ENCODE assay signal across 8 cellular contexts in genomic region chr5:80654391-80655230, GRCh38. TPM values are rescaled to one million over a fixed set of nuclear protein-coding genes. Genes with fewer than 3 reads are reported as not detected.
A peak's percentile ranks its signal among the peaks of the same experiment; 100 is the strongest.
DNase-seq lines count a peak whose midpoint lies in the region; TF ChIP-seq lines count a peak whose summit lies in the region.

DHFR (minus strand) TSS chr5:80654983; CDS start chr5:80654489, 494 bp downstream.
MSH3 (plus strand) TSS chr5:80654652; CDS start chr5:80654728, 76 bp downstream.

- H3K27me3 ChIP-seq in neutrophil = no peaks in the 10 kb centered on the region

- no peaks in the 10 kb centered on the region for H3K27me3 Mint-ChIP-seq in activated naive CD4-positive, alpha-beta T cell treated with anti-CD3 and anti-CD28 coated beads for 36 hours (ENCODE audit: low read depth)

- TF ChIP-seq POLR2A in NB4 (IDR thresholded peaks at IDR 0.05; ENCODE audit: extremely low read depth, insufficient read length) = peak; percentile 45

- intact Hi-C loops in activated naive CD4-positive, alpha-beta T cell treated with anti-CD3 and anti-CD28 coated beads for 36 hours (cut with micrococcal nuclease) = loop anchor here (1.0 to 10.0 kb wide), 13 partner anchors 18 to 1420 kb away; partner anchors contain the start of genes ATG10, FAM151B, RASGRF2 and TENT2

- H3K4me3 ChIP-seq in NB4 (ENCODE audit: low read depth, low read length) (peak within 1 kb of the TSS; percentile 93), neutrophil (ENCODE audit: low read depth in 1 of 2, low read length in 1 of 2) (peak within 1 kb of the TSS; percentile 89 to 99)

- TF ChIP-seq CTCF in NB4 (IDR thresholded peaks at IDR 0.05; ENCODE audit: low read depth, low read length) (peak; percentile 8), neutrophil (IDR thresholded peaks at IDR 0.05) (no peak), subcutaneous adipose tissue (IDR thresholded peaks at IDR 0.05; ENCODE audit: low read depth) (no peak)

- peaks cover 28% of the 10 kb centered on the region in 2 experiments for H3K4me1 ChIP-seq in neutrophil (ENCODE audit: control insufficient read depth in 1 of 2, insufficient read depth in 1 of 2, low read depth in 1 of 2, low read length in 1 of 2)

- H3K27ac ChIP-seq in neutrophil = peak within 1 kb of the TSS; percentile 98

- H3K27ac Mint-ChIP-seq in activated naive CD4-positive, alpha-beta T cell treated with anti-CD3 and anti-CD28 coated beads for 36 hours = peak within 1 kb of the TSS; percentile 99

- no peaks in the 10 kb centered on the region for H3K9me3 Mint-ChIP-seq in activated naive CD4-positive, alpha-beta T cell treated with anti-CD3 and anti-CD28 coated beads for 36 hours

- POLR2A ChIA-PET in HEK293T (lab: Yijun Ruan, JAX) = interaction anchor here (0.7 to 1.8 kb wide), 7 partner anchors 10 to 170 kb away, joined by 3 to 7 read pairs (median 4); partner anchors contain the start of gene FAM151B

- CTCF ChIA-PET in HEK293T (lab: Yijun Ruan, JAX) = interaction anchor here (0.6 kb wide), 1 partner anchor 173 kb away, joined by 3 read pairs; no protein-coding TSS in a partner anchor
- CTCF ChIA-PET in activated naive CD4-positive, alpha-beta T cell treated with anti-CD3 and anti-CD28 coated beads for 36 hours (lab: Charles Lee) = interaction anchor here (1.2 to 1.3 kb wide), 2 partner anchors 12 to 18 kb away, joined by 3 to 5 read pairs; no protein-coding TSS in a partner anchor

- H3K9me3 ChIP-seq in neutrophil = no peaks in the 10 kb centered on the region

- H3K36me3 Mint-ChIP-seq in activated naive CD4-positive, alpha-beta T cell treated with anti-CD3 and anti-CD28 coated beads for 36 hours (ENCODE audit: low read depth) = peaks cover 34% of the 10 kb centered on the region

- H3K36me3 ChIP-seq in neutrophil = peaks cover 19% of the 10 kb centered on the region

- H3K4me3 Mint-ChIP-seq in activated naive CD4-positive, alpha-beta T cell treated with anti-CD3 and anti-CD28 coated beads for 36 hours = peak within 1 kb of the TSS; percentile 95

- H3K4me1 Mint-ChIP-seq in activated naive CD4-positive, alpha-beta T cell treated with anti-CD3 and anti-CD28 coated beads for 36 hours (ENCODE audit: low read depth) = peaks cover 25% of the 10 kb centered on the region

- DNase-seq in GDM1 (lab: John Stamatoyannopoulos, UW) = peak; percentile 85
- peak; percentile 88 for DNase-seq in HEK293T (ENCODE audit: extremely low spot score)
- peak; percentile 96 for DNase-seq in NB4 (ENCODE audit: low read depth)
- DNase-seq in SK-N-DZ (ENCODE audit: low spot score) = peak; percentile 96
- DNase-seq in activated naive CD4-positive, alpha-beta T cell treated with anti-CD3 and anti-CD28 coated beads for 36 hours = peak; percentile 95
- peak; percentile 95 for DNase-seq in germinal center (ENCODE audit: low spot score)

TF ChIP-seq in HEK293T, 16 proteins besides CTCF, POLR2A, EP300 and RAD21:
- TF ChIP-seq L3MBTL2 (conservative IDR thresholded peaks at IDR 0.05) (peak; percentile 47; the same call in 1 of the 2 replicates), BHLHE40 (IDR thresholded peaks at IDR 0.05; ENCODE audit: borderline replicate concordance) (no peak), FOXK2 (IDR thresholded peaks at IDR 0.05) (no peak), SP1 (IDR thresholded peaks at IDR 0.05) (no peak)
TF ChIP-seq in HEK293T: peak in this region for 1.

RNA-seq across cellular contexts. Expression of gene DHFR, which starts in this region (rescaled TPM):
- polyA plus RNA-seq in SK-N-DZ (2014; cell fraction: cytosol; rRNA removed) = 196 and 221 TPM in 2 replicates
- 81.9 and 86.3 TPM in 2 replicates for polyA plus RNA-seq in SK-N-DZ (2014; cell fraction: nucleus; rRNA removed)
- total RNA-seq in activated naive CD4-positive, alpha-beta T cell treated with anti-CD3 and anti-CD28 coated beads for 36 hours = 100 to 1,000 TPM; 107 to 112 TPM
- 10 to 100 TPM; 13.9 to 18.6 (median 16.2) TPM for total RNA-seq in subcutaneous adipose tissue

RNA-seq across cellular contexts. Expression of gene MSH3, which starts in this region (rescaled TPM):
- polyA plus RNA-seq in SK-N-DZ (2014; cell fraction: cytosol; rRNA removed) = 11.9 and 12.7 TPM in 2 replicates
- 5.7 and 6.8 TPM in 2 replicates for polyA plus RNA-seq in SK-N-DZ (2014; cell fraction: nucleus; rRNA removed)
- total RNA-seq in activated naive CD4-positive, alpha-beta T cell treated with anti-CD3 and anti-CD28 coated beads for 36 hours = 10 to 100 TPM; 25.1 to 25.8 TPM
- total RNA-seq in subcutaneous adipose tissue = 10 to 100 TPM; 17.5 to 24.4 (median 21.2) TPM

Comparison
In these comparisons a context has a peak if more than half of its experiments do, and no peak if none do; other contexts are left out.
1. Peak in every context shown above with its lines: DNase-seq, H3K4me3 ChIP-seq and H3K27ac ChIP-seq.
2. RNA of gene DHFR (total RNA-seq): 107 to 112 TPM in activated naive CD4-positive, alpha-beta T cell treated with anti-CD3 and anti-CD28 coated beads for 36 hours; 13.9 to 18.6 TPM in subcutaneous adipose tissue; every median in the first group is over 4 times any median in the second.